Comparison of ENCODE assay signal across 8 cellular contexts in genomic region chr6:151391471-151392428, GRCh38. TPM values are rescaled to one million over a fixed set of nuclear protein-coding genes. Genes with fewer than 3 reads are reported as not detected.
DNase-seq lines count a peak whose midpoint lies in the region; ATAC-seq and TF ChIP-seq lines count a peak whose summit lies in the region.

Gene ZBTB2, minus strand, starts transcription at chr6:151391559. Its CDS starts 17,922 bp downstream, at chr6:151373637.

- peaks cover 81% of the 10 kb centered on the region for H3K79me2 ChIP-seq in OCI-LY7 (ENCODE audit: insufficient read depth, low read depth, low read length)

- peak; percentile 29 for ATAC-seq in GM18870 (IDR thresholded peaks at IDR 0.05; ENCODE audit: unreplicated experiment)
- peak; percentile 13 for ATAC-seq in HG03460 (IDR thresholded peaks at IDR 0.05; ENCODE audit: unreplicated experiment)

- no peaks in the 10 kb centered on the region for H3K9me3 ChIP-seq in OCI-LY7 (ENCODE audit: low read length)

- peaks cover 57% of the 10 kb centered on the region for H3K36me3 ChIP-seq in OCI-LY7 (ENCODE audit: insufficient read depth, low read length)

- H3K9me2 ChIP-seq in OCI-LY7 (ENCODE audit: insufficient read depth, low read length), result no peaks in the 10 kb centered on the region

- POLR2A ChIA-PET in AG04449 (lab: Yijun Ruan, JAX), result no interaction called here
- POLR2A ChIA-PET in OCI-LY7 (lab: Charles Lee), result no interaction called here

- peak within 1 kb of the TSS; percentile 81 for H3K4me2 ChIP-seq in OCI-LY7 (ENCODE audit: low read length)

- intact Hi-C loops in OCI-LY7 (cut with micrococcal nuclease; ENCODE audit: unreplicated experiment), result loop anchor here (5.0 kb wide), 2 partner anchors 911 to 1591 kb away; partner anchors contain the start of gene FBXO5

- H2AFZ ChIP-seq in OCI-LY7 (ENCODE audit: low read length), result no peak within 1 kb of the TSS; the same call in 1 of the 2 replicates

- TF ChIP-seq CTCF in AG04449 (IDR thresholded peaks at IDR 0.05; ENCODE audit: insufficient read depth, low read length, missing control alignments) (no peak), OCI-LY7 (conservative IDR thresholded peaks at IDR 0.05; ENCODE audit: low read length) (no peak), epithelial cell of proximal tubule (conservative IDR thresholded peaks at IDR 0.05; ENCODE audit: low read depth, low read length) (no peak)

- H3K4me3 ChIP-seq in AG04449 (ENCODE audit: low read depth, low read length) (peak within 1 kb of the TSS; percentile 79), OCI-LY7 (ENCODE audit: low read depth, low read length, poor library complexity, severe bottlenecking) (peak within 1 kb of the TSS; percentile 99), epithelial cell of proximal tubule (ENCODE audit: low read depth, low read length) (peak within 1 kb of the TSS; percentile 87)

- DNase-seq in AG04449 (ENCODE audit: low read depth, low spot score) (no peak), OCI-LY7 (ENCODE audit: low spot score) (peak; percentile 80), activated T-cell treated with anti-CD3 and anti-CD28 coated beads for 4 hours (peak; percentile 33), epithelial cell of proximal tubule (ENCODE audit: low read depth) (no peak), mucosa of gallbladder (ENCODE audit: low spot score) (peak; percentile 59)
- DNase-seq in stimulated activated CD8-positive, alpha-beta memory T cell treated with anti-CD3 and anti-CD28 coated beads, Interleukin-4, amount 100 ng/mL, for 24 hours (ENCODE audit: low read depth), result peak; percentile 54

- CTCF ChIA-PET in AG04449 (lab: Yijun Ruan, JAX), result interaction anchor here (1.8 kb wide), 1 partner anchor 14 kb away, joined by 6 read pairs; no protein-coding TSS in a partner anchor
- CTCF ChIA-PET in OCI-LY7 (lab: Charles Lee; ENCODE audit: unreplicated experiment), result no interaction called here

- peak within 1 kb of the TSS; percentile 97 for H3K27ac ChIP-seq in OCI-LY7 (ENCODE audit: low read depth, low read length, poor library complexity, severe bottlenecking)

- H3K4me1 ChIP-seq in OCI-LY7 (ENCODE audit: insufficient read depth, low read length, poor library complexity, severe bottlenecking), result peaks cover 66% of the 10 kb centered on the region

- no TSS peak for BruUV-seq in OCI-LY7 (replicated peaks; lab: Mats Ljungman, UMichigan)

- H4K20me1 ChIP-seq in OCI-LY7 (ENCODE audit: insufficient read depth, low read length), result peaks cover 39% of the 10 kb centered on the region

RNA-seq across cellular contexts. Expression of gene ZBTB2, which starts in this region (rescaled TPM):
- total RNA-seq in OCI-LY7 (2014; rRNA removed; shearing (Covaris generic)), result 16.4 and 17.0 TPM in 2 replicates
- total RNA-seq in OCI-LY7 (2022), result 17.0 and 18.4 TPM in 2 replicates
- total RNA-seq in epithelial cell of proximal tubule, result 8.9 and 18.6 TPM in 2 replicates
- 9.1 TPM for total RNA-seq in mucosa of gallbladder

Comparison
In these comparisons a context has a peak if more than half of its experiments do, and no peak if none do; other contexts are left out.
1. DNase-seq: peak in OCI-LY7 (single experiment), activated T-cell treated with anti-CD3 and anti-CD28 coated beads for 4 hours (single experiment), mucosa of gallbladder (single experiment) and stimulated activated CD8-positive, alpha-beta memory T cell treated with anti-CD3 and anti-CD28 coated beads, Interleukin-4, amount 100 ng/mL, for 24 hours (single experiment); none in AG04449 (single experiment) and epithelial cell of proximal tubule (single experiment).
2. Peak in every context shown above with its lines, with median percentiles within 50 percentile points of each other: H3K4me3 ChIP-seq.